In genomic region chr17:7523033-7523432, GRCh38 we compare ENCODE assay signal across 2 cellular contexts.
TF ChIP-seq lines count a peak whose summit lies in the region.

No MANE protein-coding gene starts in this region.

TF ChIP-seq in SK-N-SH, 30 proteins besides CTCF, POLR2A, EP300 and RAD21 (continued from another document):
- TF ChIP-seq REST (IDR thresholded peaks at IDR 0.05; ENCODE audit: low read depth, low read length), result no peak
- TF ChIP-seq USF1 (IDR thresholded peaks at IDR 0.05; ENCODE audit: borderline replicate concordance, low read depth), result no peak
- TF ChIP-seq YY1 (IDR thresholded peaks at IDR 0.05; ENCODE audit: low read depth), result no peak
- TF ChIP-seq NRF1 (IDR thresholded peaks at IDR 0.05; ENCODE audit: low read depth, low read length), result no peak
- TF ChIP-seq POLR2AphosphoS5 (IDR thresholded peaks at IDR 0.05; ENCODE audit: low read depth, low read length), result no peak
- no peak for TF ChIP-seq ELF1 (IDR thresholded peaks at IDR 0.05)
- TF ChIP-seq, protein P1, sequence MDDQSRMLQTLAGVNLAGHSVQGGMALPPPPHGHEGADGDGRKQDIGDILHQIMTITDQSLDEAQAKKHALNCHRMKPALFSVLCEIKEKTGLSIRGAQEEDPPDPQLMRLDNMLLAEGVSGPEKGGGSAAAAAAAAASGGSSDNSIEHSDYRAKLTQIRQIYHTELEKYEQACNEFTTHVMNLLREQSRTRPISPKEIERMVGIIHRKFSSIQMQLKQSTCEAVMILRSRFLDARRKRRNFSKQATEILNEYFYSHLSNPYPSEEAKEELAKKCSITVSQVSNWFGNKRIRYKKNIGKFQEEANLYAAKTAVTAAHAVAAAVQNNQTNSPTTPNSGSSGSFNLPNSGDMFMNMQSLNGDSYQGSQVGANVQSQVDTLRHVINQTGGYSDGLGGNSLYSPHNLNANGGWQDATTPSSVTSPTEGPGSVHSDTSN (IDR thresholded peaks at IDR 0.05), result no peak
- no peak for TF ChIP-seq RCOR1 (IDR thresholded peaks at IDR 0.05; ENCODE audit: low read length)
- no peak for TF ChIP-seq CHD2 (IDR thresholded peaks at IDR 0.05; ENCODE audit: low read length, partially characterized antibody)

TF ChIP-seq in SK-N-SH treated with all-trans-retinoic acid at 6 μM for 48 hours, 23 proteins besides CTCF, POLR2A, EP300 and RAD21 (continued from another document):
- TF ChIP-seq ZNF8 (CRISPR knock-in tag; IDR thresholded peaks at IDR 0.05) (no peak), POU6F1 (CRISPR knock-in tag; IDR thresholded peaks at IDR 0.05; ENCODE audit: borderline replicate concordance, low read depth) (no peak), BACH2 (CRISPR knock-in tag; IDR thresholded peaks at IDR 0.05; ENCODE audit: borderline replicate concordance) (no peak), TOX (CRISPR knock-in tag; IDR thresholded peaks at IDR 0.05; ENCODE audit: borderline replicate concordance) (no peak), PATZ1 (CRISPR knock-in tag; IDR thresholded peaks at IDR 0.05; ENCODE audit: borderline replicate concordance) (no peak), GLIS3 (CRISPR knock-in tag; IDR thresholded peaks at IDR 0.05) (no peak), RARB (CRISPR knock-in tag; IDR thresholded peaks at IDR 0.05) (no peak)
- TF ChIP-seq, protein P2, sequence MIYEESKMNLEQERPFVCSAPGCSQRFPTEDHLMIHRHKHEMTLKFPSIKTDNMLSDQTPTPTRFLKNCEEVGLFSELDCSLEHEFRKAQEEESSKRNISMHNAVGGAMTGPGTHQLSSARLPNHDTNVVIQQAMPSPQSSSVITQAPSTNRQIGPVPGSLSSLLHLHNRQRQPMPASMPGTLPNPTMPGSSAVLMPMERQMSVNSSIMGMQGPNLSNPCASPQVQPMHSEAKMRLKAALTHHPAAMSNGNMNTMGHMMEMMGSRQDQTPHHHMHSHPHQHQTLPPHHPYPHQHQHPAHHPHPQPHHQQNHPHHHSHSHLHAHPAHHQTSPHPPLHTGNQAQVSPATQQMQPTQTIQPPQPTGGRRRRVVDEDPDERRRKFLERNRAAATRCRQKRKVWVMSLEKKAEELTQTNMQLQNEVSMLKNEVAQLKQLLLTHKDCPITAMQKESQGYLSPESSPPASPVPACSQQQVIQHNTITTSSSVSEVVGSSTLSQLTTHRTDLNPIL (CRISPR knock-in tag; IDR thresholded peaks at IDR 0.05; ENCODE audit: low read depth), result no peak
